Comparison of ENCODE assay signal across 8 cellular contexts in genomic region chr2:74530239-74531161, GRCh38. TPM values are rescaled to one million over a fixed set of nuclear protein-coding genes. Genes with fewer than 3 reads are reported as not detected.
DNase-seq lines count a peak whose midpoint lies in the region; ATAC-seq, FAIRE-seq and TF ChIP-seq lines count a peak whose summit lies in the region.

No MANE protein-coding gene starts in this region.

- H3K9me3 ChIP-seq in GM12878 (replicated peaks; ENCODE audit: control insufficient read depth, insufficient read depth, low read length), result no peaks in the 10 kb centered on the region
- H3K9me3 ChIP-seq in iPS-18c (ENCODE audit: control insufficient read depth, insufficient read depth, low read length), result peaks cover 4% of the 10 kb centered on the region
- no peaks in the 10 kb centered on the region for H3K9me3 ChIP-seq in skeletal muscle satellite cell (replicated peaks; ENCODE audit: low read length)

- H3K36me3 ChIP-seq in GM12878 (ENCODE audit: control insufficient read depth in 2 of 2, insufficient read depth in 2 of 2, low read length in 1 of 2), result peaks cover 17 to 43% of the 10 kb centered on the region in 2 experiments
- peaks cover 45% of the 10 kb centered on the region for H3K36me3 ChIP-seq in skeletal muscle satellite cell (ENCODE audit: insufficient read depth, low read length)

- no peak for TF ChIP-seq CTCF in GM12878 (IDR thresholded peaks at IDR 0.05 in 2 of 3, conservative IDR thresholded peaks at IDR 0.05 in 1 of 3; ENCODE audit: control insufficient read depth in 2 of 3, extremely low read depth in 1 of 3, insufficient read depth in 1 of 3, low read depth in 3 of 3, low read length in 3 of 3)

- in situ Hi-C loops in ACHN (cut with HindIII; ENCODE audit: low pct_ligation_motif_present, low pct_unique_long_range_greater_than_20kb, low sequenced_read_pairs) (no loop called here), SK-MEL-5 (cut with HindIII; ENCODE audit: low pct_unique_long_range_greater_than_20kb, low sequenced_read_pairs) (no loop called here), GM12878 (cut with MboI) (no loop called here)

- DNase-seq in ACHN, result peak; percentile 17
- peak; percentile 35 for DNase-seq in SK-MEL-5 (ENCODE audit: low read depth, low spot score)
- DNase-seq in GM12878 (ENCODE audit: low read depth, low spot score), result peak; percentile 74
- no peak for DNase-seq in cerebellum (ENCODE audit: low spot score)

- intact Hi-C loops in GM12878 (cut with micrococcal nuclease; ENCODE audit: unreplicated experiment), result loop anchor here (1.0 kb wide), 1 partner anchor 24 kb away; the partner anchor contains the start of gene DOK1

- POLR2A ChIA-PET in GM12878 (lab: Charles Lee), result interaction anchor here (0.6 to 5.4 kb wide), 25 partner anchors 8 to 352 kb away, joined by 3 to 66 read pairs (median 4); partner anchors contain the start of genes CCDC142, INO80B, MOB1A and PCGF1

- TF ChIP-seq POLR2A in GM12878 (IDR thresholded peaks at IDR 0.05; ENCODE audit: low read depth, low read length), result peak; percentile 85

- H3K27me3 ChIP-seq in GM12878 (replicated peaks in 1 of 2; ENCODE audit: control insufficient read depth in 2 of 2, insufficient read depth in 2 of 2, low read length in 1 of 2) (no peaks in the 10 kb centered on the region), skeletal muscle satellite cell (ENCODE audit: control insufficient read depth, insufficient read depth, low read length) (no peaks in the 10 kb centered on the region)

- H4K20me1 ChIP-seq in GM12878 (ENCODE audit: control insufficient read depth, insufficient read depth), result no peaks in the 10 kb centered on the region

- peak overlapping the region; percentile 80 for H2AFZ ChIP-seq in GM12878 (ENCODE audit: control insufficient read depth, low read depth, low read length)

- H3K4me1 ChIP-seq in GM12878 (ENCODE audit: control insufficient read depth, insufficient read depth, low read length), result peaks cover 33% of the 10 kb centered on the region
- peaks cover 20% of the 10 kb centered on the region for H3K4me1 ChIP-seq in skeletal muscle satellite cell (ENCODE audit: control insufficient read depth, insufficient read depth, low read length)

- no peak for TF ChIP-seq RAD21 in GM12878 (IDR thresholded peaks at IDR 0.05; ENCODE audit: insufficient read depth, low read depth, low read length)

- peak overlapping the region; percentile 96 for H3K27ac ChIP-seq in GM12878 (ENCODE audit: control insufficient read depth, insufficient read depth)

- RAD21 ChIA-PET in GM12878 (lab: Charles Lee; ENCODE audit: unreplicated experiment), result interaction anchor here (0.7 to 7.5 kb wide), 22 partner anchors 9 to 195 kb away, joined by 3 to 158 read pairs (median 6); partner anchors contain the start of genes C2orf81, CCDC142, LOXL3 and PCGF1

- ATAC-seq in GM18520 (IDR thresholded peaks at IDR 0.05; ENCODE audit: unreplicated experiment), result peak; percentile 31
- ATAC-seq in HG03139 (IDR thresholded peaks at IDR 0.05; ENCODE audit: unreplicated experiment), result peak; percentile 26
- peak; percentile 60 for ATAC-seq in GM12878

- WGBS in GM12878 (ENCODE audit: insufficient coverage, insufficient replicate concordance, low lambda C conversion rate, missing lambda C conversion rate), result under 1% methylated on average over 50 of the region's 54 CpGs

- peak overlapping the region; percentile 95 for H3K4me2 ChIP-seq in GM12878 (ENCODE audit: control insufficient read depth, insufficient read depth)
- H3K4me2 ChIP-seq in skeletal muscle satellite cell (ENCODE audit: low read length), result peak overlapping the region; percentile 99

- H3K9ac ChIP-seq in GM12878 (ENCODE audit: control insufficient read depth, insufficient read depth, low read length), result peak overlapping the region; percentile 92
- H3K9ac ChIP-seq in skeletal muscle satellite cell (ENCODE audit: low read depth, low read length), result peak overlapping the region; percentile 85

- peak; percentile 83 for FAIRE-seq in GM12878 (lab: Jason Lieb, UNC)

- SMC1A ChIA-PET in GM12878 (lab: Charles Lee; ENCODE audit: uncharacterized antibody, unreplicated experiment), result interaction anchor here (0.6 to 9.9 kb wide), 24 partner anchors 9 to 605 kb away, joined by 3 to 208 read pairs (median 10); partner anchors contain the start of genes CCDC142, INO80B, PCGF1 and TTC31

- no TSS peak for BruUV-seq in GM12878 (replicated peaks; lab: Mats Ljungman, UMichigan)

- CTCF ChIA-PET in GM12878 (lab: Yijun Ruan, JAX), result interaction anchor here (0.7 to 10.4 kb wide), 20 partner anchors 16 to 280 kb away, joined by 3 to 226 read pairs (median 6); partner anchors contain the start of genes CCDC142, PCGF1, TTC31 and WBP1

- peak overlapping the region; percentile 94 for H3K4me3 ChIP-seq in GM12878
- peak overlapping the region; percentile 84 for H3K4me3 ChIP-seq in iPS-18c (ENCODE audit: insufficient read depth, low read depth, low read length)
- H3K4me3 ChIP-seq in skeletal muscle satellite cell (ENCODE audit: low read length), result peak overlapping the region; percentile 85

- peak in 1 of 2 experiments; percentile 54; a peak in 2 of 4 replicates for TF ChIP-seq EP300 in GM12878 (IDR thresholded peaks at IDR 0.05; ENCODE audit: borderline replicate concordance in 1 of 2, control insufficient read depth in 1 of 2, low read depth in 2 of 2, low read length in 2 of 2)

- peaks cover 50% of the 10 kb centered on the region for H3K79me2 ChIP-seq in GM12878 (ENCODE audit: control insufficient read depth, insufficient read depth, low read length)

RNA-seq across cellular contexts. Expression of gene HTRA2, which starts 0.8 kb away (rescaled TPM):
- 99.6 and 106 TPM in 2 replicates for total RNA-seq in SK-MEL-5 (2014; rRNA removed; shearing (Covaris generic))
- 80.9 and 83.0 TPM in 2 replicates for polyA plus RNA-seq in SK-MEL-5 (2015; cell fraction: cytosol; rRNA removed)
- polyA plus RNA-seq in SK-MEL-5 (2015; cell fraction: nucleus; rRNA removed), result 134 and 180 TPM in 2 replicates
- 41.0 and 54.6 TPM in 2 replicates for total RNA-seq in GM12878 (2013; cell fraction: nucleolus; rRNA removed)
- total RNA-seq in GM12878 (2014; rRNA removed) (73.9 and 77.4 TPM in 2 replicates), GM12878 (2014; rRNA removed; fragmentation: Illumina TruSeq; extraction: Trizol) (48.7 and 51.8 TPM in 2 replicates), GM12878 (2021) (62.2 and 64.5 TPM in 2 replicates), cerebellum (26.2 TPM)
- 24.0 TPM for polyA plus RNA-seq in GM12878 (2011; ENCODE audit: low read depth)
- polyA plus RNA-seq in GM12878 (2011; rRNA removed) (34.3 and 46.9 TPM in 2 replicates), GM12878 (2014; fragmentation: Illumina TruSeq; extraction: Trizol) (39.7 and 45.1 TPM in 2 replicates), GM12878 (2014; fragmentation: Nextera tagmentation; extraction: Ambion mirVana) (10 to 100 TPM; 42.3 to 46.4 TPM), GM12878 (2014; rRNA removed) (68.3 and 70.5 TPM in 2 replicates), GM12878 (2016; fragmentation: Nextera tagmentation; extraction: Ambion mirVana) (10 to 100 TPM; 60.6 to 61.4 TPM)
- 68.5 and 72.9 TPM in 2 replicates for polyA plus RNA-seq in GM12878 (2011; cell fraction: cytosol; rRNA removed)
- 110 and 113 TPM in 2 replicates for polyA plus RNA-seq in GM12878 (2011; cell fraction: nucleus; rRNA removed)
- 41.1 and 51.2 TPM in 2 replicates for polyA plus RNA-seq in GM12878 (2012)
- polyA minus RNA-seq in GM12878 (2011; rRNA and poly(A)+ RNA removed), result 47.2 and 71.4 TPM in 2 replicates
- 13.1 and 14.5 TPM in 2 replicates for polyA minus RNA-seq in GM12878 (2011; cell fraction: cytosol; rRNA and poly(A)+ RNA removed)
- polyA minus RNA-seq in GM12878 (2011; cell fraction: nucleus; rRNA and poly(A)+ RNA removed), result 44.7 and 56.4 TPM in 2 replicates
- total RNA-seq in skeletal muscle satellite cell (2012; rRNA removed), result 41.1 and 44.1 TPM in 2 replicates

RNA-seq across cellular contexts. Expression of gene AUP1, which starts 1.0 kb away (rescaled TPM):
- 366 and 433 TPM in 2 replicates for total RNA-seq in SK-MEL-5 (2014; rRNA removed; shearing (Covaris generic))
- polyA plus RNA-seq in SK-MEL-5 (2015; cell fraction: cytosol; rRNA removed), result 301 and 335 TPM in 2 replicates
- polyA plus RNA-seq in SK-MEL-5 (2015; cell fraction: nucleus; rRNA removed), result 1,451 and 2,044 TPM in 2 replicates
- 142 and 147 TPM in 2 replicates for total RNA-seq in GM12878 (2013; cell fraction: nucleolus; rRNA removed)
- 151 and 152 TPM in 2 replicates for total RNA-seq in GM12878 (2014; rRNA removed)
- 104 and 107 TPM in 2 replicates for total RNA-seq in GM12878 (2014; rRNA removed; fragmentation: Illumina TruSeq; extraction: Trizol)
- total RNA-seq in GM12878 (2021), result 127 and 128 TPM in 2 replicates
- polyA plus RNA-seq in GM12878 (2011; ENCODE audit: low read depth), result 55.2 TPM
- polyA plus RNA-seq in GM12878 (2011; rRNA removed), result 71.4 and 106 TPM in 2 replicates
- polyA plus RNA-seq in GM12878 (2011; cell fraction: cytosol; rRNA removed), result 160 and 189 TPM in 2 replicates
- polyA plus RNA-seq in GM12878 (2011; cell fraction: nucleus; rRNA removed), result 745 and 873 TPM in 2 replicates
- polyA plus RNA-seq in GM12878 (2012), result 109 and 110 TPM in 2 replicates
- polyA plus RNA-seq in GM12878 (2014; fragmentation: Illumina TruSeq; extraction: Trizol), result 137 and 147 TPM in 2 replicates
- 10 to 100 TPM; 39.1 to 56.5 TPM for polyA plus RNA-seq in GM12878 (2014; fragmentation: Nextera tagmentation; extraction: Ambion mirVana)
- polyA plus RNA-seq in GM12878 (2014; rRNA removed), result 212 and 215 TPM in 2 replicates
- polyA plus RNA-seq in GM12878 (2016; fragmentation: Nextera tagmentation; extraction: Ambion mirVana), result 100 to 1,000 TPM; 187 to 204 TPM
- 80.1 and 134 TPM in 2 replicates for polyA minus RNA-seq in GM12878 (2011; rRNA and poly(A)+ RNA removed)
- polyA minus RNA-seq in GM12878 (2011; cell fraction: cytosol; rRNA and poly(A)+ RNA removed), result 40.2 and 55.4 TPM in 2 replicates
- polyA minus RNA-seq in GM12878 (2011; cell fraction: nucleus; rRNA and poly(A)+ RNA removed), result 167 and 238 TPM in 2 replicates
- total RNA-seq in skeletal muscle satellite cell (2012; rRNA removed), result 101 and 167 TPM in 2 replicates
- 35.0 TPM for total RNA-seq in cerebellum

RNA-seq across cellular contexts. Expression of gene DQX1, which starts 4.5 kb away (rescaled TPM):
- total RNA-seq in SK-MEL-5 (2014; rRNA removed; shearing (Covaris generic)), result 0.16 and 0.21 TPM in 2 replicates
- polyA plus RNA-seq in SK-MEL-5 (2015; cell fraction: cytosol; rRNA removed), result 0.25 and 0.47 TPM in 2 replicates
- 1.4 and 5.1 TPM in 2 replicates for polyA plus RNA-seq in SK-MEL-5 (2015; cell fraction: nucleus; rRNA removed)
- total RNA-seq in GM12878 (2013; cell fraction: nucleolus; rRNA removed), result 1.8 and 2.2 TPM in 2 replicates
- 0.34 and 1.2 TPM in 2 replicates for total RNA-seq in GM12878 (2014; rRNA removed)
- total RNA-seq in GM12878 (2014; rRNA removed; fragmentation: Illumina TruSeq; extraction: Trizol), result 0.67 and 0.78 TPM in 2 replicates
- 0.85 and 0.98 TPM in 2 replicates for total RNA-seq in GM12878 (2021)
- polyA plus RNA-seq in GM12878 (2011; ENCODE audit: low read depth), result 1.1 TPM
- polyA plus RNA-seq in GM12878 (2011; rRNA removed), result 0.46 and 0.87 TPM in 2 replicates
- polyA plus RNA-seq in GM12878 (2011; cell fraction: cytosol; rRNA removed), result 0.60 and 0.79 TPM in 2 replicates
- polyA plus RNA-seq in GM12878 (2011; cell fraction: nucleus; rRNA removed), result 7.3 and 10.0 TPM in 2 replicates
- polyA plus RNA-seq in GM12878 (2012), result 1.2 TPM in 2 replicates
- 0.96 and 1.7 TPM in 2 replicates for polyA plus RNA-seq in GM12878 (2014; fragmentation: Illumina TruSeq; extraction: Trizol)
- polyA plus RNA-seq in GM12878 (2014; fragmentation: Nextera tagmentation; extraction: Ambion mirVana), result under 1 TPM; 0.63 to 0.73 TPM
- 1.5 and 1.6 TPM in 2 replicates for polyA plus RNA-seq in GM12878 (2014; rRNA removed)
- polyA plus RNA-seq in GM12878 (2016; fragmentation: Nextera tagmentation; extraction: Ambion mirVana), result 1 to 10 TPM; 1.1 to 2.1 TPM
- polyA minus RNA-seq in GM12878 (2011; rRNA and poly(A)+ RNA removed), result 0.46 and 1.0 TPM in 2 replicates
- polyA minus RNA-seq in GM12878 (2011; cell fraction: cytosol; rRNA and poly(A)+ RNA removed), result not detected in 2 replicates
- 1.9 and 2.1 TPM in 2 replicates for polyA minus RNA-seq in GM12878 (2011; cell fraction: nucleus; rRNA and poly(A)+ RNA removed)
- under 0.01 and 0.51 TPM in 2 replicates for total RNA-seq in skeletal muscle satellite cell (2012; rRNA removed)
- 0.45 TPM for total RNA-seq in cerebellum

RNA-seq across cellular contexts. Expression of gene TLX2, which starts 16.2 kb away (rescaled TPM):
- 0.16 and 0.55 TPM in 2 replicates for total RNA-seq in SK-MEL-5 (2014; rRNA removed; shearing (Covaris generic))
- polyA plus RNA-seq in SK-MEL-5 (2015; cell fraction: cytosol; rRNA removed), result 0.12 TPM in 1 of 2 replicates, not detected in the other
- polyA plus RNA-seq in SK-MEL-5 (2015; cell fraction: nucleus; rRNA removed), result not detected in 2 replicates
- total RNA-seq in GM12878 (2013; cell fraction: nucleolus; rRNA removed), result not detected in 2 replicates
- total RNA-seq in GM12878 (2014; rRNA removed), result 3.2 and 3.7 TPM in 2 replicates
- total RNA-seq in GM12878 (2014; rRNA removed; fragmentation: Illumina TruSeq; extraction: Trizol), result 1.3 and 1.4 TPM in 2 replicates
- total RNA-seq in GM12878 (2021), result 5.3 and 5.5 TPM in 2 replicates
- not detected for polyA plus RNA-seq in GM12878 (2011; ENCODE audit: low read depth)
- polyA plus RNA-seq in GM12878 (2011; rRNA removed), result not detected in 2 replicates
- polyA plus RNA-seq in GM12878 (2011; cell fraction: cytosol; rRNA removed), result not detected in 2 replicates
- not detected in 2 replicates for polyA plus RNA-seq in GM12878 (2011; cell fraction: nucleus; rRNA removed)
- polyA plus RNA-seq in GM12878 (2012), result 0.17 and 0.42 TPM in 2 replicates
- 0.11 and 0.90 TPM in 2 replicates for polyA plus RNA-seq in GM12878 (2014; fragmentation: Illumina TruSeq; extraction: Trizol)
- polyA plus RNA-seq in GM12878 (2014; fragmentation: Nextera tagmentation; extraction: Ambion mirVana), result under 1 TPM; 0.06 to 0.13 TPM
- polyA plus RNA-seq in GM12878 (2014; rRNA removed), result 4.4 and 5.7 TPM in 2 replicates
- 1 to 10 TPM; 3.6 to 3.8 TPM for polyA plus RNA-seq in GM12878 (2016; fragmentation: Nextera tagmentation; extraction: Ambion mirVana)
- not detected in 2 replicates for polyA minus RNA-seq in GM12878 (2011; rRNA and poly(A)+ RNA removed)
- not detected in 2 replicates for polyA minus RNA-seq in GM12878 (2011; cell fraction: cytosol; rRNA and poly(A)+ RNA removed)
- not detected in 2 replicates for polyA minus RNA-seq in GM12878 (2011; cell fraction: nucleus; rRNA and poly(A)+ RNA removed)
- total RNA-seq in skeletal muscle satellite cell (2012; rRNA removed), result under 0.01 TPM in 1 of 2 replicates, not detected in the other
- total RNA-seq in cerebellum, result not detected

RNA-seq across cellular contexts. Expression of gene PCGF1, which starts 23.0 kb away (rescaled TPM):
- total RNA-seq in SK-MEL-5 (2014; rRNA removed; shearing (Covaris generic)), result 72.8 and 72.9 TPM in 2 replicates
- polyA plus RNA-seq in SK-MEL-5 (2015; cell fraction: cytosol; rRNA removed), result 45.9 and 49.9 TPM in 2 replicates
- polyA plus RNA-seq in SK-MEL-5 (2015; cell fraction: nucleus; rRNA removed), result 109 and 137 TPM in 2 replicates
- 16.4 and 81.1 TPM in 2 replicates for total RNA-seq in GM12878 (2013; cell fraction: nucleolus; rRNA removed)
- 26.6 and 27.4 TPM in 2 replicates for total RNA-seq in GM12878 (2014; rRNA removed)
- total RNA-seq in GM12878 (2014; rRNA removed; fragmentation: Illumina TruSeq; extraction: Trizol), result 23.1 and 23.4 TPM in 2 replicates
- 25.8 and 27.4 TPM in 2 replicates for total RNA-seq in GM12878 (2021)
- polyA plus RNA-seq in GM12878 (2011; ENCODE audit: low read depth), result 10.0 TPM
- 23.9 and 36.3 TPM in 2 replicates for polyA plus RNA-seq in GM12878 (2011; rRNA removed)
- 42.4 and 49.0 TPM in 2 replicates for polyA plus RNA-seq in GM12878 (2011; cell fraction: cytosol; rRNA removed)
- 38.4 TPM in 2 replicates for polyA plus RNA-seq in GM12878 (2011; cell fraction: nucleus; rRNA removed)
- 20.6 and 26.3 TPM in 2 replicates for polyA plus RNA-seq in GM12878 (2012)
- polyA plus RNA-seq in GM12878 (2014; fragmentation: Illumina TruSeq; extraction: Trizol), result 23.0 and 25.9 TPM in 2 replicates
- polyA plus RNA-seq in GM12878 (2014; fragmentation: Nextera tagmentation; extraction: Ambion mirVana), result 10 to 100 TPM; 42.5 to 50.8 TPM
- polyA plus RNA-seq in GM12878 (2014; rRNA removed), result 27.6 and 28.1 TPM in 2 replicates
- 10 to 100 TPM; 25.6 to 27.4 TPM for polyA plus RNA-seq in GM12878 (2016; fragmentation: Nextera tagmentation; extraction: Ambion mirVana)
- polyA minus RNA-seq in GM12878 (2011; rRNA and poly(A)+ RNA removed), result 38.1 and 42.1 TPM in 2 replicates
- polyA minus RNA-seq in GM12878 (2011; cell fraction: cytosol; rRNA and poly(A)+ RNA removed), result 16.4 and 21.1 TPM in 2 replicates
- polyA minus RNA-seq in GM12878 (2011; cell fraction: nucleus; rRNA and poly(A)+ RNA removed), result 11.6 and 20.5 TPM in 2 replicates
- total RNA-seq in skeletal muscle satellite cell (2012; rRNA removed), result 11.7 and 22.5 TPM in 2 replicates
- total RNA-seq in cerebellum, result 8.4 TPM
